In the genomic region with DNA sequence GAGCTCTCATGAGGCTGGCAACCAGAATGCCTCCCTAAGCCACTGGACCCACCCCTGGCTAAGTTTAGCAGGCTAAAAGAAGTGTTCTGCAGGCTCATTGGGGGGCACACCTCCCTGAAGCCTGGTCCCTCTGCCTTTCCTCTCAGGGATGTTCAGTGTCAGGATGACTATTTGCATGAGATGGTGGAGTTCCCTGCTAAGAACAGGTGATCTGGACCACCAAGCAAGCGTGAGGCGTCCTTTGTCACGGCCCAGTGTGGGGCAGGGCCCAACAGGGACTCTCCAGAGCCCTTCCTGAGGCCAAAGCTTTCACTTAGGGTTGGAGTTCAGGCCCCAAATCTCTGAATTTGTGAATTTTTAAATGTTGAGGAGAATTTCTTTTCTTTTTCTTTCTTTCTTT, we compare ENCODE assay signal across 1 cellular context.
TF ChIP-seq lines count a peak whose summit lies in the region.

No MANE protein-coding gene starts in this region.

TF ChIP-seq in GM23338, 12 proteins besides CTCF, POLR2A, EP300 and RAD21 (continued from another document):
- TF ChIP-seq, protein P1, sequence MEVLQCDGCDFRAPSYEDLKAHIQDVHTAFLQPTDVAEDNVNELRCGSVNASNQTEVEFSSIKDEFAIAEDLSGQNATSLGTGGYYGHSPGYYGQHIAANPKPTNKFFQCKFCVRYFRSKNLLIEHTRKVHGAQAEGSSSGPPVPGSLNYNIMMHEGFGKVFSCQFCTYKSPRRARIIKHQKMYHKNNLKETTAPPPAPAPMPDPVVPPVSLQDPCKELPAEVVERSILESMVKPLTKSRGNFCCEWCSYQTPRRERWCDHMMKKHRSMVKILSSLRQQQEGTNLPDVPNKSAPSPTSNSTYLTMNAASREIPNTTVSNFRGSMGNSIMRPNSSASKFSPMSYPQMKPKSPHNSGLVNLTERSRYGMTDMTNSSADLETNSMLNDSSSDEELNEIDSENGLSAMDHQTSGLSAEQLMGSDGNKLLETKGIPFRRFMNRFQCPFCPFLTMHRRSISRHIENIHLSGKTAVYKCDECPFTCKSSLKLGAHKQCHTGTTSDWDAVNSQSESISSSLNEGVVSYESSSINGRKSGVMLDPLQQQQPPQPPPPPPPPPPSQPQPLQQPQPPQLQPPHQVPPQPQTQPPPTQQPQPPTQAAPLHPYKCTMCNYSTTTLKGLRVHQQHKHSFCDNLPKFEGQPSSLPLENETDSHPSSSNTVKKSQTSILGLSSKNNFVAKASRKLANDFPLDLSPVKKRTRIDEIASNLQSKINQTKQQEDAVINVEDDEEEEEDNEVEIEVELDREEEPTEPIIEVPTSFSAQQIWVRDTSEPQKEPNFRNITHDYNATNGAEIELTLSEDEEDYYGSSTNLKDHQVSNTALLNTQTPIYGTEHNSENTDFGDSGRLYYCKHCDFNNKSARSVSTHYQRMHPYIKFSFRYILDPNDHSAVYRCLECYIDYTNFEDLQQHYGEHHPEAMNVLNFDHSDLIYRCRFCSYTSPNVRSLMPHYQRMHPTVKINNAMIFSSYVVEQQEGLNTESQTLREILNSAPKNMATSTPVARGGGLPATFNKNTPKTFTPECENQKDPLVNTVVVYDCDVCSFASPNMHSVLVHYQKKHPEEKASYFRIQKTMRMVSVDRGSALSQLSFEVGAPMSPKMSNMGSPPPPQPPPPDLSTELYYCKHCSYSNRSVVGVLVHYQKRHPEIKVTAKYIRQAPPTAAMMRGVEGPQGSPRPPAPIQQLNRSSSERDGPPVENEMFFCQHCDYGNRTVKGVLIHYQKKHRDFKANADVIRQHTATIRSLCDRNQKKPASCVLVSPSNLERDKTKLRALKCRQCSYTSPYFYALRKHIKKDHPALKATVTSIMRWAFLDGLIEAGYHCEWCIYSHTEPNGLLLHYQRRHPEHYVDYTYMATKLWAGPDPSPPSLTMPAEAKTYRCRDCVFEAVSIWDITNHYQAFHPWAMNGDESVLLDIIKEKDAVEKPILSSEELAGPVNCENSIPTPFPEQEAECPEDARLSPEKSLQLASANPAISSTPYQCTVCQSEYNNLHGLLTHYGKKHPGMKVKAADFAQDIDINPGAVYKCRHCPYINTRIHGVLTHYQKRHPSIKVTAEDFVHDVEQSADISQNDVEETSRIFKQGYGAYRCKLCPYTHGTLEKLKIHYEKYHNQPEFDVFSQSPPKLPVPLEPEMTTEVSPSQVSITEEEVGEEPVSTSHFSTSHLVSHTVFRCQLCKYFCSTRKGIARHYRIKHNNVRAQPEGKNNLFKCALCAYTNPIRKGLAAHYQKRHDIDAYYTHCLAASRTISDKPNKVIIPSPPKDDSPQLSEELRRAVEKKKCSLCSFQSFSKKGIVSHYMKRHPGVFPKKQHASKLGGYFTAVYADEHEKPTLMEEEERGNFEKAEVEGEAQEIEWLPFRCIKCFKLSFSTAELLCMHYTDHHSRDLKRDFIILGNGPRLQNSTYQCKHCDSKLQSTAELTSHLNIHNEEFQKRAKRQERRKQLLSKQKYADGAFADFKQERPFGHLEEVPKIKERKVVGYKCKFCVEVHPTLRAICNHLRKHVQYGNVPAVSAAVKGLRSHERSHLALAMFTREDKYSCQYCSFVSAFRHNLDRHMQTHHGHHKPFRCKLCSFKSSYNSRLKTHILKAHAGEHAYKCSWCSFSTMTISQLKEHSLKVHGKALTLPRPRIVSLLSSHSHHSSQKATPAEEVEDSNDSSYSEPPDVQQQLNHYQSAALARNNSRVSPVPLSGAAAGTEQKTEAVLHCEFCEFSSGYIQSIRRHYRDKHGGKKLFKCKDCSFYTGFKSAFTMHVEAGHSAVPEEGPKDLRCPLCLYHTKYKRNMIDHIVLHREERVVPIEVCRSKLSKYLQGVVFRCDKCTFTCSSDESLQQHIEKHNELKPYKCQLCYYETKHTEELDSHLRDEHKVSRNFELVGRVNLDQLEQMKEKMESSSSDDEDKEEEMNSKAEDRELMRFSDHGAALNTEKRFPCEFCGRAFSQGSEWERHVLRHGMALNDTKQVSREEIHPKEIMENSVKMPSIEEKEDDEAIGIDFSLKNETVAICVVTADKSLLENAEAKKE (CRISPR knock-in tag; IDR thresholded peaks at IDR 0.05) = no peak
- TF ChIP-seq STAT1 (IDR thresholded peaks at IDR 0.05; ENCODE audit: unreplicated experiment) (no peak), EZH2phosphoT487 (IDR thresholded peaks at IDR 0.05; ENCODE audit: unreplicated experiment) (no peak), EZH2 (IDR thresholded peaks at IDR 0.05; ENCODE audit: low read depth, unreplicated experiment) (no peak), JUNB (IDR thresholded peaks at IDR 0.05; ENCODE audit: unreplicated experiment) (no peak)
- TF ChIP-seq, protein P2, sequence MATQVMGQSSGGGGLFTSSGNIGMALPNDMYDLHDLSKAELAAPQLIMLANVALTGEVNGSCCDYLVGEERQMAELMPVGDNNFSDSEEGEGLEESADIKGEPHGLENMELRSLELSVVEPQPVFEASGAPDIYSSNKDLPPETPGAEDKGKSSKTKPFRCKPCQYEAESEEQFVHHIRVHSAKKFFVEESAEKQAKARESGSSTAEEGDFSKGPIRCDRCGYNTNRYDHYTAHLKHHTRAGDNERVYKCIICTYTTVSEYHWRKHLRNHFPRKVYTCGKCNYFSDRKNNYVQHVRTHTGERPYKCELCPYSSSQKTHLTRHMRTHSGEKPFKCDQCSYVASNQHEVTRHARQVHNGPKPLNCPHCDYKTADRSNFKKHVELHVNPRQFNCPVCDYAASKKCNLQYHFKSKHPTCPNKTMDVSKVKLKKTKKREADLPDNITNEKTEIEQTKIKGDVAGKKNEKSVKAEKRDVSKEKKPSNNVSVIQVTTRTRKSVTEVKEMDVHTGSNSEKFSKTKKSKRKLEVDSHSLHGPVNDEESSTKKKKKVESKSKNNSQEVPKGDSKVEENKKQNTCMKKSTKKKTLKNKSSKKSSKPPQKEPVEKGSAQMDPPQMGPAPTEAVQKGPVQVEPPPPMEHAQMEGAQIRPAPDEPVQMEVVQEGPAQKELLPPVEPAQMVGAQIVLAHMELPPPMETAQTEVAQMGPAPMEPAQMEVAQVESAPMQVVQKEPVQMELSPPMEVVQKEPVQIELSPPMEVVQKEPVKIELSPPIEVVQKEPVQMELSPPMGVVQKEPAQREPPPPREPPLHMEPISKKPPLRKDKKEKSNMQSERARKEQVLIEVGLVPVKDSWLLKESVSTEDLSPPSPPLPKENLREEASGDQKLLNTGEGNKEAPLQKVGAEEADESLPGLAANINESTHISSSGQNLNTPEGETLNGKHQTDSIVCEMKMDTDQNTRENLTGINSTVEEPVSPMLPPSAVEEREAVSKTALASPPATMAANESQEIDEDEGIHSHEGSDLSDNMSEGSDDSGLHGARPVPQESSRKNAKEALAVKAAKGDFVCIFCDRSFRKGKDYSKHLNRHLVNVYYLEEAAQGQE (IDR thresholded peaks at IDR 0.05; ENCODE audit: unreplicated experiment) = no peak
